17 cellular contexts compared by ENCODE assay signal in genomic region chr13:110070046-110070445, GRCh38.
"Had no signal": no experiment of that assay in that cellular context is flagged by ENCODE, and none has a peak within 500 bp of the region (broad histone marks: within the 10 kb centered on the region; RNA-seq: fewer than 3 reads in every experiment).

No MANE protein-coding gene starts in this region.

- H3K4me3 ChIP-seq: heart left ventricle, left ventricle myocardium inferior, spleen, tibial nerve had no signal

- H3K27me3 ChIP-seq: heart left ventricle, spleen, tibial nerve had no signal

- H3K4me1 ChIP-seq: heart left ventricle, left ventricle myocardium inferior, spleen, tibial nerve had no signal

- DNase-seq: activated CD4-positive, alpha-beta T cell treated with anti-CD3 and anti-CD28 coated beads, Interleukin-2, amount 50 U/mL, for 4 hours; activated effector memory CD4-positive, alpha-beta T cell treated with Interleukin-2 at 50 U/mL for 16 hours; activated T-cell treated with anti-CD3 and anti-CD28 coated beads, Interleukin-2, amount 50 U/mL, for 1 hour; amygdala; heart left ventricle; islet precursor cell; left ventricle myocardium inferior; mesendoderm; retina; spleen; stimulated activated CD4-positive, alpha-beta T cell treated with anti-CD3 and anti-CD28 coated beads, Interleukin-1b, Interleukin-23, amount 100 ng/mL, for 48 hours; T-helper 2 cell had no signal

- FAIRE-seq: colon, TTC549 had no signal

- ATAC-seq: activated naive CD4-positive, alpha-beta T cell treated with anti-CD3 and anti-CD28 coated beads, Interleukin-2, amount 50 U/mL, for 72 hours; heart left ventricle; stimulated activated memory B cell treated with anti-CD40 and anti-IgM and Interleukin-4, amounts not matched to agents 10 μg/mL and 1 μg/mL and 100 μg/mL, for 72 hours had no signal

- H3K9me3 ChIP-seq: heart left ventricle, left ventricle myocardium inferior, spleen, tibial nerve had no signal

- H3K27ac ChIP-seq: heart left ventricle, left ventricle myocardium inferior, spleen, tibial nerve had no signal

- H3K36me3 ChIP-seq: heart left ventricle, left ventricle myocardium inferior, spleen, tibial nerve had no signal
